Comparison of ENCODE assay signal across 9 cellular contexts in the genomic region with DNA sequence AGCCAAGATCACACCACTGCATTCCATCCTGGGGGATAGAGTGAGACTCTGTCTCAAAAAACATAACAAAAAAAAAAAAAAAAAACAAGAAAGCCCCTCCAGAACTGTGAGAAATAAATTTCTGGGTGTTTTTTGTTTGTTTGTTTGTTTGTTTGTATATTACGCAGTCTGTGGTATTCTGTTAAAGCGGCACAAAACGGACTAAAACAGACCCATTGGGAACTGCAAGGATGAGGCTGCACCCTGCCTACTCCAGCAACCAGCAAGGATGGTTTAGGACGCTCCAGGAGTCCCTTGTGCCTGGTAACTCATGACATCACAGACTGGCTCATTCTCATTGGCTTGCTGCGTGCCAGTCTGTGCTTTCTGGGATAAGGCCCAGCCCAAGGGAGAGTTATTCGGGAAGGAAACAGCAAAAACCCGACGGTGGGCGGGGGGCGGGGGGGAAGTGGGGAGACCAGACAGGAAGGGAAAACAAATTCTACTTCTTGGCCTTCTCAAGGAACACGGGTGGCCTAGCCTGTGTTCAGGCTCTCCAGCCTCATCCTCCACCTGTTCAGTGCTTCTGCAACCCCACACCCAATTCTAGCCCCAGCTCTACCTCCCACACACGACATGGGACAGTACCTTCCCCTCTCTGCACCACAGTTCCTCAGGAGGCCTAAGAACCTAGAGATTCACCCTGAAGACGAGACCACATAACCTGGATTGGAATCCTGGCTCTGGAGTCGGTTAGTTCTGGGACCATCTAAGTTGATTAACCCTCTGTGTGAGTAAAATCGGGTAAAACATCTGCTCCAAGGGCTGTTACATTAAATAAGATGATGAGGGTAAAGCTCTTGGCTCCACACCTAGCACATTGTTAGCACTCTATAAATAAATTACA. TPM values are rescaled to one million over a fixed set of nuclear protein-coding genes. Genes with fewer than 3 reads are reported as not detected.
A peak's percentile ranks its signal among the peaks of the same experiment; 100 is the strongest.
DNase-seq lines count a peak whose midpoint lies in the region; ATAC-seq lines count a peak whose summit lies in the region.
"Had no signal": no experiment of that assay in that cellular context is flagged by ENCODE, and none has a peak within 500 bp of the region (broad histone marks: within the 10 kb centered on the region; RNA-seq: fewer than 3 reads in every experiment).

No MANE protein-coding gene starts in this region.

- H3K4me1 ChIP-seq in skeletal muscle tissue (ENCODE audit: control insufficient read depth in 3 of 3, insufficient read depth in 3 of 3, low read length in 3 of 3) = peaks cover 15 to 19% (median 18%) of the 10 kb centered on the region in 3 donors

- H3K27me3 ChIP-seq in skeletal muscle tissue (ENCODE audit: control insufficient read depth in 3 of 3, insufficient read depth in 3 of 3, low read length in 3 of 3) = no peaks in the 10 kb centered on the region

- H3K4me3 Mint-ChIP-seq in T-helper 17 cell = peak overlapping the region; percentile 92
- H3K4me3 Mint-ChIP-seq in immature natural killer cell = peak overlapping the region; percentile 91 to 97 (median 97)

- H3K27me3 Mint-ChIP-seq in T-helper 17 cell (no peaks in the 10 kb centered on the region), immature natural killer cell (ENCODE audit: low read depth in 3 of 3) (peaks cover 13 to 25% (median 15%) of the 10 kb centered on the region in 3 donors)

- DNase-seq in activated CD8-positive, alpha-beta memory T cell treated with anti-CD3 and anti-CD28 coated beads for 24 hours = peak; percentile 72
- no peak for DNase-seq in activated CD8-positive, alpha-beta memory T cell treated with anti-CD3 and anti-CD28 coated beads, Interleukin-2, amount 50 U/mL, for 48 hours
- DNase-seq in NCI-H187 treated with DMSO at 0.1 percent for 48 hours (lab: John Stamatoyannopoulos, UW) (peak; percentile 17), T-helper 17 cell (no peak), caudate nucleus (lab: John Stamatoyannopoulos, UW) (peak in 60 of 61 donors; percentile 21 to 96 (median 77)), immature natural killer cell (peak; percentile 47 to 60 (median 54))

- peaks cover 0 to 11% (median 8%) of the 10 kb centered on the region in 3 donors for H3K36me3 ChIP-seq in skeletal muscle tissue (ENCODE audit: control insufficient read depth in 3 of 3, insufficient read depth in 3 of 3, low read length in 3 of 3)

- ATAC-seq in HG02798 (IDR thresholded peaks at IDR 0.05; ENCODE audit: poor library complexity, unreplicated experiment) (peak; percentile 30), T-helper 17 cell (no peak)

- H3K9ac ChIP-seq in skeletal muscle tissue (ENCODE audit: low read depth in 1 of 3, low read length in 3 of 3) = peak overlapping the region; percentile 4 to 67 (median 67)

- H3K9me3 ChIP-seq in T-helper 17 cell (ENCODE audit: control insufficient read depth, low read length, poor library complexity, severe bottlenecking) (no peaks in the 10 kb centered on the region), skeletal muscle tissue (ENCODE audit: control insufficient read depth in 3 of 3, low read length in 3 of 3) (no peaks in the 10 kb centered on the region)

- H3K4me1 Mint-ChIP-seq in T-helper 17 cell (peaks cover 38% of the 10 kb centered on the region), immature natural killer cell (peaks cover 55 to 60% of the 10 kb centered on the region in 2 donors)

- peak overlapping the region; percentile 33 to 66 (median 62) for H3K4me3 ChIP-seq in skeletal muscle tissue (ENCODE audit: low read length in 3 of 3)

- H3K27ac ChIP-seq in caudate nucleus (ENCODE audit: low read depth, low read length) (peak overlapping the region; percentile 88), skeletal muscle tissue (ENCODE audit: low read depth, low read length) (peak overlapping the region; percentile 82)
- H3K27ac ChIP-seq: C4-2B had no signal

- peaks cover 5% of the 10 kb centered on the region for H3K36me3 Mint-ChIP-seq in T-helper 17 cell (ENCODE audit: low read depth)
- peaks cover 0 to 4% (median 0%) of the 10 kb centered on the region in 3 donors for H3K36me3 Mint-ChIP-seq in immature natural killer cell

- peak overlapping the region; percentile 97 for H3K27ac Mint-ChIP-seq in T-helper 17 cell
- peak overlapping the region; percentile 98 to 100 (median 99) for H3K27ac Mint-ChIP-seq in immature natural killer cell

- H3K9me3 Mint-ChIP-seq in immature natural killer cell = no peaks in the 10 kb centered on the region

RNA-seq across cellular contexts. Expression of a gene that starts 2.8 kb away (rescaled TPM):
- total RNA-seq in T-helper 17 cell (100 to 1,000 TPM; 477 to 721 TPM), skeletal muscle tissue (63.2 TPM)
- 1,000 to 10,000 TPM in 2 of 3 donors, 100 to 1,000 TPM in 1; 982 to 1,268 (median 1,061) TPM for polyA plus RNA-seq in immature natural killer cell

RNA-seq across cellular contexts. Expression of a gene that starts 39.7 kb away (rescaled TPM):
- total RNA-seq in T-helper 17 cell (1,000 to 10,000 TPM; 3,455 to 4,953 TPM), skeletal muscle tissue (6,829 TPM)
- 1,000 to 10,000 TPM; 3,321 to 6,011 (median 3,509) TPM for polyA plus RNA-seq in immature natural killer cell

RNA-seq across cellular contexts. Expression of a gene that starts 52.4 kb away (rescaled TPM):
- 10 to 100 TPM; 49.2 to 57.3 TPM for total RNA-seq in T-helper 17 cell
- 10 to 100 TPM in 1 of 3 donors, 1 to 10 TPM in 2; 3.2 to 21.5 (median 3.5) TPM for polyA plus RNA-seq in immature natural killer cell
- total RNA-seq in skeletal muscle tissue = 7.3 TPM

Comparison
In these comparisons a context has a peak if more than half of its experiments do, and no peak if none do; other contexts are left out.
1. DNase-seq: peak in activated CD8-positive, alpha-beta memory T cell treated with anti-CD3 and anti-CD28 coated beads for 24 hours (single experiment), NCI-H187 treated with DMSO at 0.1 percent for 48 hours (single experiment), caudate nucleus (60 of 61) and immature natural killer cell (3 of 3); none in activated CD8-positive, alpha-beta memory T cell treated with anti-CD3 and anti-CD28 coated beads, Interleukin-2, amount 50 U/mL, for 48 hours (single experiment) and T-helper 17 cell (0 of 3).